Comparison of ENCODE assay signal across 11 cellular contexts in the genomic region with DNA sequence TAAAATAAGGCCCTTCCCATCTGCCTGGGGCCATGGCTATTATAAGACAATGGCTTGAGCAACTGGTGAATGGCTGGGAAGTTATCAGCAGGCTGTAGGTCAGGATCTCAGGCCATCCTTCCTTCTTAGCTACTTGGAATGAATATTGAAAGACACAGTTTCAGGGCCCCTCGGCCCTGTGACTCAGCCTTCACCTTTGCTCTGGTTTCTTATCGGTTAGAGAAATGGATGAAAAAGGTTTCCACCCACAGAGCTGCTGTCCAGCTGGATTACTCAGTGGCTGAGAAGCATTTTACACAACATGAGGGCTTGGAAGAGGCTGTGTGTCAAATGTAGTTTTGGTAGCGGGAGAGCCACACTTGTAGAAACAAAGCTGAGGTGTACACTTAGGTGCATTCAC. TPM values are rescaled to one million over a fixed set of nuclear protein-coding genes. Genes with fewer than 3 reads are reported as not detected.
DNase-seq lines count a peak whose midpoint lies in the region; ATAC-seq and TF ChIP-seq lines count a peak whose summit lies in the region.
"Had no signal": no experiment of that assay in that cellular context is flagged by ENCODE, and none has a peak within 500 bp of the region (broad histone marks: within the 10 kb centered on the region; RNA-seq: fewer than 3 reads in every experiment).

No MANE protein-coding gene starts in this region.

- POLR2A ChIA-PET in RWPE1 (lab: Yijun Ruan, JAX; ENCODE audit: low non-redundant PET): interaction anchor here (0.6 kb wide), 1 partner anchor 698 kb away, joined by 4 read pairs; no protein-coding TSS in a partner anchor

- no peak overlapping the region for H3K27ac ChIP-seq in RWPE1

- CTCF ChIA-PET in RWPE1 (lab: Yijun Ruan, JAX): interaction anchor here (0.9 to 1.3 kb wide), 2 partner anchors 8 to 16 kb away, joined by 3 read pairs; no protein-coding TSS in a partner anchor

- peak overlapping the region; percentile 18 for H3K27ac Mint-ChIP-seq in activated naive CD8-positive, alpha-beta T cell treated with anti-CD3 and anti-CD28 coated beads for 36 hours
- H3K27ac Mint-ChIP-seq: activated CD4-positive, alpha-beta T cell treated with anti-CD3 and anti-CD28 coated beads, Interleukin-2, amount 10 ng/mL, durations not matched to agents 24 days and 14 days had no signal

- H3K36me3 Mint-ChIP-seq in activated naive CD8-positive, alpha-beta T cell treated with anti-CD3 and anti-CD28 coated beads for 36 hours: peaks cover 77% of the 10 kb centered on the region

- TF ChIP-seq CTCF in RWPE1 (conservative IDR thresholded peaks at IDR 0.05; ENCODE audit: low read depth): no peak

- ATAC-seq in HG03045 (IDR thresholded peaks at IDR 0.05; ENCODE audit: unreplicated experiment): no peak
- ATAC-seq in HG02678 (IDR thresholded peaks at IDR 0.05; ENCODE audit: unreplicated experiment): no peak

- H3K4me1 Mint-ChIP-seq in activated naive CD8-positive, alpha-beta T cell treated with anti-CD3 and anti-CD28 coated beads for 36 hours: peaks cover 75% of the 10 kb centered on the region

- H3K4me3 Mint-ChIP-seq in activated naive CD8-positive, alpha-beta T cell treated with anti-CD3 and anti-CD28 coated beads for 36 hours: no peak overlapping the region
- H3K4me3 Mint-ChIP-seq: activated CD4-positive, alpha-beta T cell treated with anti-CD3 and anti-CD28 coated beads, Interleukin-2, amount 10 ng/mL, durations not matched to agents 24 days and 14 days had no signal

- H3K27me3 Mint-ChIP-seq in activated naive CD8-positive, alpha-beta T cell treated with anti-CD3 and anti-CD28 coated beads for 36 hours: no peaks in the 10 kb centered on the region
- H3K27me3 Mint-ChIP-seq: activated CD4-positive, alpha-beta T cell treated with anti-CD3 and anti-CD28 coated beads, Interleukin-2, amount 10 ng/mL, durations not matched to agents 24 days and 14 days had no signal

- H3K9me3 Mint-ChIP-seq in activated naive CD8-positive, alpha-beta T cell treated with anti-CD3 and anti-CD28 coated beads for 36 hours: no peaks in the 10 kb centered on the region

- DNase-seq in A172 (ENCODE audit: low spot score) (peak; percentile 91), H4 (ENCODE audit: low spot score) (peak; percentile 40), kidney tubule cell (ENCODE audit: low spot score) (peak; percentile 84), activated gamma-delta T cell treated with Interleukin-2 at 50 U/mL for 16 hours (no peak), RWPE1 (ENCODE audit: low spot score) (no peak)
- DNase-seq in activated naive CD8-positive, alpha-beta T cell treated with anti-CD3 and anti-CD28 coated beads for 36 hours: no peak
- DNase-seq: activated CD4-positive, alpha-beta T cell treated with anti-CD3 and anti-CD28 coated beads, Interleukin-2, amount 10 ng/mL, durations not matched to agents 24 days and 14 days; COR-L47 had no signal

RNA-seq across cellular contexts. Expression of a gene that starts 9.4 kb away (rescaled TPM):
- total RNA-seq in A172 (2014; rRNA removed; shearing (Covaris generic)): 0.91 and 0.96 TPM in 2 replicates
- total RNA-seq in H4 (2014; rRNA removed; shearing (Covaris generic)): 13.5 and 13.7 TPM in 2 replicates
- total RNA-seq in activated naive CD8-positive, alpha-beta T cell treated with anti-CD3 and anti-CD28 coated beads for 36 hours: 10 to 100 TPM; 50.3 to 54.3 TPM
- total RNA-seq: NCI-H460 had no signal

Comparison
In these comparisons a context has a peak if more than half of its experiments do, and no peak if none do; other contexts are left out.
1. DNase-seq: peak in A172 (single experiment), H4 (single experiment) and kidney tubule cell (single experiment); none in activated naive CD8-positive, alpha-beta T cell treated with anti-CD3 and anti-CD28 coated beads for 36 hours (single experiment), activated gamma-delta T cell treated with Interleukin-2 at 50 U/mL for 16 hours (single experiment) and RWPE1 (single experiment).